22 cellular contexts compared by ENCODE assay signal in genomic region chr15:68449389-68449788, GRCh38.
"Had no signal": no experiment of that assay in that cellular context is flagged by ENCODE, and none has a peak within 500 bp of the region (broad histone marks: within the 10 kb centered on the region; RNA-seq: fewer than 3 reads in every experiment).

No MANE protein-coding gene starts in this region.

- H3K36me3 ChIP-seq: cardiac muscle cell, sigmoid colon, vagina had no signal

- H3K79me2 ChIP-seq: hepatocyte, parathyroid adenoma had no signal

- H3K4me3 Mint-ChIP-seq: activated CD4-positive, alpha-beta memory T cell treated with anti-CD3 and anti-CD28 coated beads, Interleukin-2, amount 10 ng/mL, durations not matched to agents 7 days and 5 days; activated CD4-positive, alpha-beta T cell treated with anti-CD3 and anti-CD28 coated beads, Interleukin-2, amount 10 ng/mL, durations not matched to agents 24 days and 14 days; activated naive CD8-positive, alpha-beta T cell treated with anti-CD3 and anti-CD28 coated beads, Interleukin-2, amount 50 U/mL, for 24 hours; natural killer cell treated with Interleukin-12 subunit alpha and Interleukin-12 subunit beta and Interleukin-15 and Interleukin-18, amount 100 ng/mL, for 72 hours; stimulated activated naive B cell treated with anti-CD40 and anti-IgM and Interleukin-4, amounts not matched to agents 10 μg/mL and 1 μg/mL and 100 μg/mL, for 72 hours had no signal

- H3K9ac ChIP-seq: parathyroid adenoma had no signal

- H3K9me3 ChIP-seq: sigmoid colon, testis, vagina had no signal

- H3K27ac ChIP-seq: cardiac muscle cell, hepatocyte, parathyroid adenoma, sigmoid colon, testis, vagina had no signal

- ATAC-seq: activated naive CD8-positive, alpha-beta T cell treated with anti-CD3 and anti-CD28 coated beads, Interleukin-2, amount 50 U/mL, for 24 hours; natural killer cell treated with Interleukin-12 subunit alpha and Interleukin-12 subunit beta and Interleukin-15 and Interleukin-18, amount 100 ng/mL, for 72 hours; stimulated activated naive B cell treated with anti-CD40 and anti-IgM and Interleukin-4, amounts not matched to agents 10 μg/mL and 1 μg/mL and 100 μg/mL, for 72 hours had no signal

- H3K36me3 Mint-ChIP-seq: natural killer cell treated with Interleukin-12 subunit alpha and Interleukin-12 subunit beta and Interleukin-15 and Interleukin-18, amount 100 ng/mL, for 72 hours; stimulated activated naive B cell treated with anti-CD40 and anti-IgM and Interleukin-4, amounts not matched to agents 10 μg/mL and 1 μg/mL and 100 μg/mL, for 72 hours had no signal

- H2AFZ ChIP-seq: hepatocyte, parathyroid adenoma had no signal

- DNase-seq: activated CD4-positive, alpha-beta memory T cell treated with anti-CD3 and anti-CD28 coated beads, Interleukin-2, amount 10 ng/mL, durations not matched to agents 7 days and 5 days; activated CD4-positive, alpha-beta T cell treated with anti-CD3 and anti-CD28 coated beads, Interleukin-2, amount 10 ng/mL, durations not matched to agents 24 days and 14 days; activated effector memory CD4-positive, alpha-beta T cell treated with anti-CD3 and anti-CD28 coated beads, Interleukin-2, amount 50 U/mL, for 16 hours; activated naive CD4-positive, alpha-beta T cell treated with anti-CD3 and anti-CD28 coated beads, Interleukin-2, amount 50 U/mL, for 16 hours; activated naive CD8-positive, alpha-beta T cell treated with anti-CD3 and anti-CD28 coated beads, Interleukin-2, amount 50 U/mL, for 24 hours; activated T-cell treated with anti-CD3 and anti-CD28 coated beads for 4 hours; dermis blood vessel endothelial cell; effector CD8-positive, alpha-beta T cell; erythroblast; foreskin melanocyte; kidney glomerular epithelial cell; sigmoid colon; stimulated activated CD4-positive, alpha-beta T cell treated with anti-CD3 and anti-CD28 coated beads, Interleukin-2, amount 100 ng/mL, for 48 hours; stimulated activated CD8-positive, alpha-beta memory T cell treated with anti-CD3 and anti-CD28 coated beads, Interleukin-4, amount 100 ng/mL, for 48 hours; stimulated activated naive B cell treated with anti-CD40 and anti-IgM and Interleukin-4, amounts not matched to agents 10 μg/mL and 1 μg/mL and 100 μg/mL, for 72 hours; testis; trophoblast cell had no signal

- H3K4me1 ChIP-seq: parathyroid adenoma, sigmoid colon, testis, vagina had no signal

- H3K27me3 ChIP-seq: cardiac muscle cell, testis, vagina had no signal

- H3K4me1 Mint-ChIP-seq: activated CD4-positive, alpha-beta memory T cell treated with anti-CD3 and anti-CD28 coated beads, Interleukin-2, amount 10 ng/mL, durations not matched to agents 7 days and 5 days; activated CD4-positive, alpha-beta T cell treated with anti-CD3 and anti-CD28 coated beads, Interleukin-2, amount 10 ng/mL, durations not matched to agents 24 days and 14 days; activated naive CD8-positive, alpha-beta T cell treated with anti-CD3 and anti-CD28 coated beads, Interleukin-2, amount 50 U/mL, for 24 hours; stimulated activated naive B cell treated with anti-CD40 and anti-IgM and Interleukin-4, amounts not matched to agents 10 μg/mL and 1 μg/mL and 100 μg/mL, for 72 hours had no signal

- H3K27ac Mint-ChIP-seq: activated CD4-positive, alpha-beta memory T cell treated with anti-CD3 and anti-CD28 coated beads, Interleukin-2, amount 10 ng/mL, durations not matched to agents 7 days and 5 days; activated CD4-positive, alpha-beta T cell treated with anti-CD3 and anti-CD28 coated beads, Interleukin-2, amount 10 ng/mL, durations not matched to agents 24 days and 14 days; activated naive CD8-positive, alpha-beta T cell treated with anti-CD3 and anti-CD28 coated beads, Interleukin-2, amount 50 U/mL, for 24 hours; natural killer cell treated with Interleukin-12 subunit alpha and Interleukin-12 subunit beta and Interleukin-15 and Interleukin-18, amount 100 ng/mL, for 72 hours; stimulated activated naive B cell treated with anti-CD40 and anti-IgM and Interleukin-4, amounts not matched to agents 10 μg/mL and 1 μg/mL and 100 μg/mL, for 72 hours had no signal

- H3K4me3 ChIP-seq: cardiac muscle cell, hepatocyte, sigmoid colon, testis, vagina had no signal

- H3K4me2 ChIP-seq: hepatocyte had no signal

- H3K9me3 Mint-ChIP-seq: activated CD4-positive, alpha-beta memory T cell treated with anti-CD3 and anti-CD28 coated beads, Interleukin-2, amount 10 ng/mL, durations not matched to agents 7 days and 5 days; activated naive CD8-positive, alpha-beta T cell treated with anti-CD3 and anti-CD28 coated beads, Interleukin-2, amount 50 U/mL, for 24 hours; natural killer cell treated with Interleukin-12 subunit alpha and Interleukin-12 subunit beta and Interleukin-15 and Interleukin-18, amount 100 ng/mL, for 72 hours had no signal
